ENCODE assay signal across 15 cellular contexts in genomic region chr11:41989173-41989572, GRCh38.
DNase-seq lines count a peak whose midpoint lies in the region; ATAC-seq and TF ChIP-seq lines count a peak whose summit lies in the region.
"Had no signal": no experiment of that assay in that cellular context is flagged by ENCODE, and none has a peak within 500 bp of the region (broad histone marks: within the 10 kb centered on the region; RNA-seq: fewer than 3 reads in every experiment).

No MANE protein-coding gene starts in this region.

- H3K4me3 Mint-ChIP-seq in CD8-positive, alpha-beta T cell: no peak overlapping the region
- H3K4me3 Mint-ChIP-seq: CD14-positive monocyte; CD4-positive, alpha-beta memory T cell; GM23338 had no signal

- DNase-seq in A673 (ENCODE audit: low spot score): peak; percentile 14
- DNase-seq in GM04504 (ENCODE audit: low read depth): peak; percentile 13
- peak; percentile 40 for DNase-seq in brain microvascular endothelial cell
- no peak for DNase-seq in CD8-positive, alpha-beta T cell
- no peak for DNase-seq in NCI-H2171 (lab: John Stamatoyannopoulos, UW)
- DNase-seq in GM19240 (ENCODE audit: insufficient read length, low spot score): no peak
- DNase-seq: Calu3; CD4-positive, alpha-beta memory T cell; DND-41; HCEC 1CT had no signal

- H3K36me3 ChIP-seq in A673 (ENCODE audit: insufficient read depth, low read length, poor library complexity, severe bottlenecking): no peaks in the 10 kb centered on the region
- H3K36me3 ChIP-seq in brain microvascular endothelial cell (replicated peaks): no peaks in the 10 kb centered on the region
- no peaks in the 10 kb centered on the region for H3K36me3 ChIP-seq in CD8-positive, alpha-beta T cell (ENCODE audit: insufficient read depth, low read length)
- H3K36me3 ChIP-seq: BLaER1 had no signal

- H3K4me3 ChIP-seq in A673 (ENCODE audit: low read depth, low read length, poor library complexity, severe bottlenecking): no peak overlapping the region
- no peak overlapping the region for H3K4me3 ChIP-seq in brain microvascular endothelial cell (ENCODE audit: low read depth, low read length)
- H3K4me3 ChIP-seq in CD8-positive, alpha-beta T cell (ENCODE audit: low read depth, low read length): no peak overlapping the region
- H3K4me3 ChIP-seq: A549, BLaER1, GM23338 had no signal

- intact Hi-C loops in A673 (cut with micrococcal nuclease; ENCODE audit: unreplicated experiment): no loop called here
- intact Hi-C loops in CD8-positive, alpha-beta T cell (cut with DNase I, micrococcal nuclease): no loop called here

- H3K9me3 ChIP-seq in A673 (ENCODE audit: low read depth, low read length, poor library complexity, severe bottlenecking): peaks cover 30% of the 10 kb centered on the region
- H3K9me3 ChIP-seq in CD8-positive, alpha-beta T cell (ENCODE audit: low read length): no peaks in the 10 kb centered on the region
- H3K9me3 ChIP-seq: A549, BLaER1 had no signal

- BruUV-seq in A673 (replicated peaks; lab: Mats Ljungman, UMichigan): no TSS peak

- in situ Hi-C loops in brain microvascular endothelial cell (cut with HindIII; ENCODE audit: low pct_ligation_motif_present, low sequenced_read_pairs): no loop called here

- no peaks in the 10 kb centered on the region for H3K27me3 ChIP-seq in A673 (replicated peaks; ENCODE audit: insufficient read depth, low read depth, low read length, poor library complexity)
- H3K27me3 ChIP-seq in brain microvascular endothelial cell (replicated peaks): no peaks in the 10 kb centered on the region
- no peaks in the 10 kb centered on the region for H3K27me3 ChIP-seq in CD8-positive, alpha-beta T cell (ENCODE audit: insufficient read depth, low read length)
- H3K27me3 ChIP-seq: BLaER1 had no signal

- peaks cover 20% of the 10 kb centered on the region for H3K9me3 Mint-ChIP-seq in CD8-positive, alpha-beta T cell
- H3K9me3 Mint-ChIP-seq: CD14-positive monocyte had no signal

- H3K27ac ChIP-seq in A673 (ENCODE audit: low read depth, low read length, poor library complexity, severe bottlenecking) (no peak overlapping the region), brain microvascular endothelial cell (no peak overlapping the region)
- H3K27ac ChIP-seq in CD8-positive, alpha-beta T cell (ENCODE audit: low read depth, low read length): no peak overlapping the region
- H3K27ac ChIP-seq: A549, BLaER1, HL-60 had no signal

- no peaks in the 10 kb centered on the region for H3K27me3 Mint-ChIP-seq in CD8-positive, alpha-beta T cell (ENCODE audit: low read depth)
- H3K27me3 Mint-ChIP-seq: CD4-positive, alpha-beta memory T cell had no signal

- H3K4me1 Mint-ChIP-seq in CD8-positive, alpha-beta T cell (ENCODE audit: low read depth): no peaks in the 10 kb centered on the region
- H3K4me1 Mint-ChIP-seq: CD14-positive monocyte; CD4-positive, alpha-beta memory T cell; GM23338 had no signal

- POLR2A ChIA-PET in A673 (lab: Charles Lee; ENCODE audit: low non-redundant PET): no interaction called here
- POLR2A ChIA-PET in CD8-positive, alpha-beta T cell (lab: Charles Lee): no interaction called here

- no peak overlapping the region for H3K27ac Mint-ChIP-seq in CD8-positive, alpha-beta T cell
- H3K27ac Mint-ChIP-seq: CD14-positive monocyte; CD4-positive, alpha-beta memory T cell; GM23338 had no signal

- CTCF ChIA-PET in A673 (lab: Charles Lee): no interaction called here
- CTCF ChIA-PET in CD8-positive, alpha-beta T cell (lab: Charles Lee): no interaction called here

- H3K36me3 Mint-ChIP-seq in CD8-positive, alpha-beta T cell: no peaks in the 10 kb centered on the region
- H3K36me3 Mint-ChIP-seq: CD14-positive monocyte; CD4-positive, alpha-beta memory T cell had no signal

- ATAC-seq in CD8-positive, alpha-beta T cell: no peak
- ATAC-seq: A549, GM23338 had no signal

- no peak for TF ChIP-seq CTCF in A673 (conservative IDR thresholded peaks at IDR 0.05; ENCODE audit: low read depth, low read length)
- no peak for TF ChIP-seq CTCF in brain microvascular endothelial cell (IDR thresholded peaks at IDR 0.05; ENCODE audit: low read depth, low read length, missing control alignments)
- no peak for TF ChIP-seq CTCF in CD8-positive, alpha-beta T cell (IDR thresholded peaks at IDR 0.05)

- no peaks in the 10 kb centered on the region for H3K4me1 ChIP-seq in A673 (ENCODE audit: insufficient read depth, low read length, poor library complexity, severe bottlenecking)
- no peaks in the 10 kb centered on the region for H3K4me1 ChIP-seq in CD8-positive, alpha-beta T cell (ENCODE audit: insufficient read depth, low read length)
- H3K4me1 ChIP-seq: A549, BLaER1 had no signal

Comparison
In these comparisons a context has a peak if more than half of its experiments do, and no peak if none do; other contexts are left out.
1. DNase-seq: peak in A673 (single experiment), GM04504 (single experiment) and brain microvascular endothelial cell (single experiment); none in CD8-positive, alpha-beta T cell (0 of 7), NCI-H2171 (single experiment) and GM19240 (single experiment).